In the genomic region with DNA sequence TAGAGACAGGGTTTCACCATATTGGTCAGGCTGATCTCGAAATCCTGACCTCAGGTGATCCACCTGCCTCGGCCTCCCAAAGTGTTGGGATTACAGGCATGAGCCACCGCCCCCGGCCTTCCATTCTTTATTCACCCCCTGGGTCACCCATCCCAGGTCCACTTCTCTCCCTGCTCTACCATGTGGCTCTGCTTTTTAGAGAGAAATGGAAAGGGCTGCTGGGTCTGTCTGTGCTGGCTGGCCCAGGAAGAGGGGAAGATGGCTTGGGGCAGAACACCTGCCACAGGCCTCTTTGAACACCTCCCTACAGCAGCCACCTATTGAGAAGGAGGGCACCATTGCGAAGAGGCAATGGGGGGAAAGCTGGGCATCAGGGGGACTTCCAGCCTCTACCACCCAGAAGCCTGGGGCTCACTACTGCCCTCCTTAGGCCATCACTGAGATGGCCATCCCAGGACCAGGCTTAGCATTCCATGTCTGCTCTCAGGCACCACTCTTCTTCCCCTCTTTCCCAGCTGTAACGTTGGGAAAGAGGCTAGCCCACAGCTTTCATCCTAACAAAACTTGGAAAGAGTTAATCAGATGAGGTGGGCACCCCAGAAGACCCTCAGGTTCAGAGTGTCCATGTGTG, we compare ENCODE assay signal across 16 cellular contexts.
DNase-seq lines count a peak whose midpoint lies in the region; TF ChIP-seq lines count a peak whose summit lies in the region.
"Had no signal": no experiment of that assay in that cellular context is flagged by ENCODE, and none has a peak within 500 bp of the region (broad histone marks: within the 10 kb centered on the region; RNA-seq: fewer than 3 reads in every experiment).

No MANE protein-coding gene starts in this region.

- CTCF ChIA-PET in AG04449 (lab: Yijun Ruan, JAX) (no interaction called here), GM10248 (lab: Yijun Ruan, JAX) (interaction anchor here (1.5 to 2.5 kb wide), 3 partner anchors 10 to 19 kb away, joined by 4 to 6 read pairs (median 5); no protein-coding TSS in a partner anchor)

- no peak overlapping the region for H2AFZ ChIP-seq in Loucy (ENCODE audit: low read length)

- intact Hi-C loops in transverse colon (cut with DNase I; ENCODE audit: low total_unique reads) = loop anchor here (1.0 kb wide), 1 partner anchor 28 kb away; no protein-coding TSS in a partner anchor

- H3K27ac ChIP-seq in transverse colon = no peak overlapping the region
- H3K27ac ChIP-seq: gastrocnemius medialis, KMS-11, SJSA1 had no signal

- H4K20me1 ChIP-seq in Loucy (ENCODE audit: insufficient read depth, low read length, poor library complexity, severe bottlenecking) = no peaks in the 10 kb centered on the region

- H3K9ac ChIP-seq in Loucy (ENCODE audit: low read depth, low read length, poor library complexity, severe bottlenecking) = no peak overlapping the region
- H3K9ac ChIP-seq: KMS-11 had no signal

- peak; percentile 3 for TF ChIP-seq CTCF in AG04449 (IDR thresholded peaks at IDR 0.05; ENCODE audit: insufficient read depth, low read length, missing control alignments)
- TF ChIP-seq CTCF in GM10248 (IDR thresholded peaks at IDR 0.05; ENCODE audit: control extremely low read depth, extremely low read depth, low read depth, missing control alignments) = peak; percentile 22
- TF ChIP-seq CTCF in Loucy (conservative IDR thresholded peaks at IDR 0.05; ENCODE audit: low read length) = peak; percentile 43
- TF ChIP-seq CTCF in transverse colon (IDR thresholded peaks at IDR 0.05) = no peak

- POLR2A ChIA-PET in AG04449 (lab: Yijun Ruan, JAX) (no interaction called here), GM10248 (lab: Yijun Ruan, JAX) (no interaction called here)

- H3K4me3 ChIP-seq in AG04449 (ENCODE audit: low read depth, low read length) (no peak overlapping the region), Loucy (ENCODE audit: low read length, poor library complexity, severe bottlenecking) (no peak overlapping the region), transverse colon (no peak overlapping the region)
- H3K4me3 ChIP-seq: gastrocnemius medialis, SJSA1 had no signal

- no peaks in the 10 kb centered on the region for H3K9me3 ChIP-seq in Loucy (ENCODE audit: insufficient read depth, low read depth, low read length)
- no peaks in the 10 kb centered on the region for H3K9me3 ChIP-seq in transverse colon
- H3K9me3 ChIP-seq: gastrocnemius medialis, SJSA1 had no signal

- DNase-seq in AG04449 (ENCODE audit: low read depth, low spot score) = no peak
- no peak for DNase-seq in GM10248 (ENCODE audit: extremely low spot score)
- DNase-seq in iPS DF 4.7 (ENCODE audit: extremely low read depth, low spot score) = peak; percentile 16
- no peak for DNase-seq in NCI-H524 (lab: John Stamatoyannopoulos, UW)
- no peak for DNase-seq in AG08396 (ENCODE audit: low spot score)
- no peak for DNase-seq in NCI-H510A (lab: John Stamatoyannopoulos, UW)
- no peak for DNase-seq in transverse colon
- DNase-seq: activated CD4-positive, alpha-beta memory T cell treated with anti-CD3 and anti-CD28 coated beads for 36 hours; DMS153; gastrocnemius medialis; NCI-H1436 treated with DMSO at 0.1 percent for 48 hours; NCI-H226; retina had no signal

- no peaks in the 10 kb centered on the region for H3K79me2 ChIP-seq in Loucy (ENCODE audit: insufficient read depth, low read length)

- H3F3A ChIP-seq in Loucy (ENCODE audit: low read depth) = no peaks in the 10 kb centered on the region

- no peaks in the 10 kb centered on the region for H3K27me3 ChIP-seq in Loucy (ENCODE audit: insufficient read depth, low read length, poor library complexity, severe bottlenecking)
- H3K27me3 ChIP-seq in transverse colon = no peaks in the 10 kb centered on the region
- H3K27me3 ChIP-seq: gastrocnemius medialis, SJSA1 had no signal

- in situ Hi-C loops in transverse colon (cut with MboI; ENCODE audit: low pct_ligation_motif_present in 1 of 4, low pct_unique_long_range_greater_than_20kb in 1 of 4, low sequenced_read_pairs in 3 of 4) = no loop called here

- H3K36me3 ChIP-seq in Loucy (ENCODE audit: insufficient read depth, low read length) (no peaks in the 10 kb centered on the region), transverse colon (no peaks in the 10 kb centered on the region)
- H3K36me3 ChIP-seq: gastrocnemius medialis, SJSA1 had no signal

- H3K4me2 ChIP-seq in Loucy (ENCODE audit: low read depth, low read length, poor library complexity, severe bottlenecking) = no peak overlapping the region
- H3K4me2 ChIP-seq: KMS-11 had no signal

- 20 to 72% methylated on average over 1 to 6 of the region's 6 CpGs for WGBS in transverse colon (ENCODE audit: low coverage in 1 of 2), 2 donors

- no peak for TF ChIP-seq EP300 in transverse colon (IDR thresholded peaks at IDR 0.05; ENCODE audit: low read depth)

- TF ChIP-seq POLR2A in transverse colon (IDR thresholded peaks at IDR 0.05) = no peak

- H3K9me2 ChIP-seq in Loucy (replicated peaks; ENCODE audit: low read depth, low read length) = no peaks in the 10 kb centered on the region

- H3K4me1 ChIP-seq in Loucy (ENCODE audit: insufficient read depth, low read length, poor library complexity, severe bottlenecking) (no peaks in the 10 kb centered on the region), transverse colon (no peaks in the 10 kb centered on the region)
- H3K4me1 ChIP-seq: gastrocnemius medialis, SJSA1 had no signal

Comparison
In these comparisons a context has a peak if more than half of its experiments do, and no peak if none do; other contexts are left out.
1. CTCF ChIP-seq: peak in AG04449 (single experiment), GM10248 (single experiment) and Loucy (single experiment); none in transverse colon (0 of 5).